ENCODE assay signal across 1 cellular context in genomic region chr20:31842471-31843157, GRCh38.
A peak's percentile ranks its signal among the peaks of the same experiment; 100 is the strongest.
TF ChIP-seq lines count a peak whose summit lies in the region.

No MANE protein-coding gene starts in this region.

TF ChIP-seq in WTC11, 78 proteins besides CTCF, POLR2A, EP300 and RAD21 (continued from another document):
- TF ChIP-seq ATF2 (CRISPR knock-in tag; IDR thresholded peaks at IDR 0.05; ENCODE audit: borderline replicate concordance, low read depth), result no peak
- TF ChIP-seq MXD4 (CRISPR knock-in tag; IDR thresholded peaks at IDR 0.05; ENCODE audit: borderline replicate concordance), result no peak
- TF ChIP-seq ZNF263 (CRISPR knock-in tag; IDR thresholded peaks at IDR 0.05; ENCODE audit: low read depth), result peak; percentile 66; the same call in 1 of the 2 replicates
- no peak for TF ChIP-seq MAX (CRISPR knock-in tag; IDR thresholded peaks at IDR 0.05)
